ENCODE assay signal across 9 cellular contexts in the genomic region with DNA sequence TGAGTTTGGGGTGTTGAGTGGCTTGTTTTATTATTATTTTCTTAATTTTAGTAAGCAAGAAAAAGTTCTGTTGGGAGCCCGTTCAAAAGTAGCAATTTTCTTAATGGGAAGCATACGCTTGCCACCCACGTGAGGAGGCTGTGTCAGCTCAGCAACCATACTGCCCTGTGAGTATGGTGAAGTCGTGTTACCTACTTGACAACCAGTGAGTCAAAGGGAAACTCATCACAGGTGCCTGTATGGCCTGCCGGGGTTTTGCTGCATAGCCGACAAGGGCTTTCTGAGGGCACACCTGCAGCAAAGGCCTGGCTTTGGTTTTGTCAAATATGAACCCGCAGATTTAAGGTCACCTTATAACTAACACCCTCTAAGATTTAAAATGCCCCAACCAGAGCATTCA. TPM values are rescaled to one million over a fixed set of nuclear protein-coding genes. Genes with fewer than 3 reads are reported as not detected.
A peak's percentile ranks its signal among the peaks of the same experiment; 100 is the strongest.
DNase-seq lines count a peak whose midpoint lies in the region; ATAC-seq and TF ChIP-seq lines count a peak whose summit lies in the region.
"Had no signal": no experiment of that assay in that cellular context is flagged by ENCODE, and none has a peak within 500 bp of the region (broad histone marks: within the 10 kb centered on the region; RNA-seq: fewer than 3 reads in every experiment).

No MANE protein-coding gene starts in this region.

- H2BK120ac ChIP-seq in mesendoderm (ENCODE audit: low read depth, low read length), result no peak overlapping the region

- H3K18ac ChIP-seq in mesendoderm (ENCODE audit: low read length), result no peak overlapping the region

- peaks cover 33% of the 10 kb centered on the region for H3K4me1 Mint-ChIP-seq in activated CD8-positive, alpha-beta memory T cell treated with anti-CD3 and anti-CD28 coated beads, Interleukin-2, amount 10 ng/mL, durations not matched to agents 7 days and 5 days
- peaks cover 16% of the 10 kb centered on the region for H3K4me1 Mint-ChIP-seq in neural progenitor cell

- H3K79me2 ChIP-seq in neural progenitor cell (ENCODE audit: low read depth), result no peaks in the 10 kb centered on the region
- H3K79me2 ChIP-seq in mesendoderm (ENCODE audit: control insufficient read depth, insufficient read depth, low read length), result no peaks in the 10 kb centered on the region

- no peak overlapping the region for H3K23ac ChIP-seq in mesendoderm (ENCODE audit: low read length)

- no peak overlapping the region for H2BK15ac ChIP-seq in mesendoderm (replicated peaks; ENCODE audit: low read depth)

- DNase-seq in activated CD8-positive, alpha-beta memory T cell treated with anti-CD3 and anti-CD28 coated beads, Interleukin-2, amount 10 ng/mL, durations not matched to agents 7 days and 5 days, result peak; percentile 68
- peak; percentile 11 to 43 (median 18) for DNase-seq in stimulated activated CD4-positive, alpha-beta T cell treated with anti-CD3 and anti-CD28 coated beads, TNF-alpha, amount 100 ng/mL, for 24 hours (ENCODE audit: low read depth in 3 of 3)
- DNase-seq in neural progenitor cell (ENCODE audit: low spot score), result no peak
- DNase-seq in mesendoderm, result no peak
- DNase-seq in kidney tubule cell (ENCODE audit: low spot score), result no peak
- no peak for DNase-seq in NCI-H1694 (lab: John Stamatoyannopoulos, UW)

- peak overlapping the region; percentile 83 for H3K27ac Mint-ChIP-seq in activated CD8-positive, alpha-beta memory T cell treated with anti-CD3 and anti-CD28 coated beads, Interleukin-2, amount 10 ng/mL, durations not matched to agents 7 days and 5 days
- no peak overlapping the region for H3K27ac Mint-ChIP-seq in neural progenitor cell

- H4K20me1 ChIP-seq in neural progenitor cell (ENCODE audit: low read depth), result no peaks in the 10 kb centered on the region

- no peak overlapping the region for H4K5ac ChIP-seq in mesendoderm (ENCODE audit: low read length)

- H3K56ac ChIP-seq in mesendoderm (ENCODE audit: low read length), result no peak overlapping the region

- H3F3A ChIP-seq in neural progenitor cell (ENCODE audit: low read depth), result peaks cover 23% of the 10 kb centered on the region

- H2BK5ac ChIP-seq in mesendoderm (ENCODE audit: low read length), result no peak overlapping the region

- H3K36me3 Mint-ChIP-seq in activated CD8-positive, alpha-beta memory T cell treated with anti-CD3 and anti-CD28 coated beads, Interleukin-2, amount 10 ng/mL, durations not matched to agents 7 days and 5 days, result no peaks in the 10 kb centered on the region
- no peaks in the 10 kb centered on the region for H3K36me3 Mint-ChIP-seq in neural progenitor cell

- no peak overlapping the region for H4K8ac ChIP-seq in mesendoderm (ENCODE audit: low read depth, low read length)

- no peaks in the 10 kb centered on the region for H3K9me3 ChIP-seq in neural progenitor cell (ENCODE audit: low read depth)
- H3K9me3 ChIP-seq: SJSA1 had no signal

- H3K9ac ChIP-seq in neural progenitor cell (no peak overlapping the region), mesendoderm (ENCODE audit: low read length) (no peak overlapping the region)

- no CpG with 5 or more reads among the region's 7 CpGs for WGBS in mesendoderm (ENCODE audit: extremely low coverage, insufficient coverage, low lambda C conversion rate)

- H3K4me3 ChIP-seq in neural progenitor cell, result no peak overlapping the region
- H3K4me3 ChIP-seq in mesendoderm (ENCODE audit: low read length), result no peak overlapping the region
- H3K4me3 ChIP-seq: SJSA1 had no signal

- H3K27ac ChIP-seq in neural progenitor cell (no peak overlapping the region), mesendoderm (ENCODE audit: low read depth, low read length) (no peak overlapping the region)
- H3K27ac ChIP-seq: SJSA1 had no signal

- ATAC-seq in GM19324 (IDR thresholded peaks at IDR 0.05; ENCODE audit: low FRiP score, unreplicated experiment) (peak; percentile 65), HG03139 (IDR thresholded peaks at IDR 0.05; ENCODE audit: unreplicated experiment) (peak; percentile 68)
- peak; percentile 74 for ATAC-seq in activated CD8-positive, alpha-beta memory T cell treated with anti-CD3 and anti-CD28 coated beads, Interleukin-2, amount 10 ng/mL, durations not matched to agents 7 days and 5 days

- H3K36me3 ChIP-seq in neural progenitor cell, result no peaks in the 10 kb centered on the region
- no peaks in the 10 kb centered on the region for H3K36me3 ChIP-seq in mesendoderm (ENCODE audit: control insufficient read depth, insufficient read depth, low read length)
- H3K36me3 ChIP-seq: SJSA1 had no signal

- no peaks in the 10 kb centered on the region for H3K4me1 ChIP-seq in neural progenitor cell
- H3K4me1 ChIP-seq in mesendoderm (ENCODE audit: control insufficient read depth, low read depth, low read length), result no peaks in the 10 kb centered on the region
- H3K4me1 ChIP-seq: SJSA1 had no signal

- H3K4me3 Mint-ChIP-seq in activated CD8-positive, alpha-beta memory T cell treated with anti-CD3 and anti-CD28 coated beads, Interleukin-2, amount 10 ng/mL, durations not matched to agents 7 days and 5 days, result no peak overlapping the region
- H3K4me3 Mint-ChIP-seq in neural progenitor cell, result no peak overlapping the region

- H3K79me1 ChIP-seq in mesendoderm (ENCODE audit: low read length), result no peaks in the 10 kb centered on the region

- no peak overlapping the region for H2AFZ ChIP-seq in neural progenitor cell (replicated peaks)

- H3K9me3 Mint-ChIP-seq in activated CD8-positive, alpha-beta memory T cell treated with anti-CD3 and anti-CD28 coated beads, Interleukin-2, amount 10 ng/mL, durations not matched to agents 7 days and 5 days (ENCODE audit: low read depth), result no peaks in the 10 kb centered on the region
- H3K9me3 Mint-ChIP-seq in neural progenitor cell, result no peaks in the 10 kb centered on the region

- TF ChIP-seq CTCF in neural progenitor cell (IDR thresholded peaks at IDR 0.05), result no peak

- CTCF ChIA-PET in activated CD8-positive, alpha-beta memory T cell treated with anti-CD3 and anti-CD28 coated beads, Interleukin-2, amount 10 ng/mL, durations not matched to agents 7 days and 5 days (lab: Charles Lee), result interaction anchor here (0.7 to 2.2 kb wide), 6 partner anchors 12 to 311 kb away, joined by 3 to 15 read pairs (median 5); no protein-coding TSS in a partner anchor

- H3K4me2 ChIP-seq in neural progenitor cell (no peak overlapping the region), mesendoderm (ENCODE audit: low read length) (no peak overlapping the region)

- H3K4ac ChIP-seq in mesendoderm (ENCODE audit: low read depth, low read length), result no peak overlapping the region

- peaks cover 29% of the 10 kb centered on the region for H3K27me3 ChIP-seq in neural progenitor cell
- no peaks in the 10 kb centered on the region for H3K27me3 ChIP-seq in mesendoderm (ENCODE audit: insufficient read depth, low read length, poor library complexity)
- H3K27me3 ChIP-seq: SJSA1 had no signal

- no peak overlapping the region for H2AK5ac ChIP-seq in mesendoderm (ENCODE audit: low read length)

- H3K27me3 Mint-ChIP-seq in activated CD8-positive, alpha-beta memory T cell treated with anti-CD3 and anti-CD28 coated beads, Interleukin-2, amount 10 ng/mL, durations not matched to agents 7 days and 5 days, result no peaks in the 10 kb centered on the region
- H3K27me3 Mint-ChIP-seq in neural progenitor cell (ENCODE audit: insufficient read depth, low read depth), result peaks cover 4% of the 10 kb centered on the region

RNA-seq across cellular contexts. Expression of gene PITPNM2, which starts 31.1 kb away (rescaled TPM):
- 10 to 100 TPM in 1 of 2 experiments, 1 to 10 TPM in 1; 8.6 to 11.6 TPM for total RNA-seq in activated CD8-positive, alpha-beta memory T cell treated with anti-CD3 and anti-CD28 coated beads, Interleukin-2, amount 10 ng/mL, durations not matched to agents 7 days and 5 days
- 0.56 and 1.2 TPM in 2 replicates for total RNA-seq in neural progenitor cell (ENCODE audit: low replicate concordance)
- polyA plus RNA-seq in mesendoderm (2013, experiment 1 of 2), result 7.1 TPM
- 7.1 TPM for polyA plus RNA-seq in mesendoderm (2013, experiment 2 of 2)

Comparison
In these comparisons a context has a peak if more than half of its experiments do, and no peak if none do; other contexts are left out.
1. DNase-seq: peak in activated CD8-positive, alpha-beta memory T cell treated with anti-CD3 and anti-CD28 coated beads, Interleukin-2, amount 10 ng/mL, durations not matched to agents 7 days and 5 days (single experiment) and stimulated activated CD4-positive, alpha-beta T cell treated with anti-CD3 and anti-CD28 coated beads, TNF-alpha, amount 100 ng/mL, for 24 hours (3 of 3); none in neural progenitor cell (single experiment), mesendoderm (single experiment), kidney tubule cell (single experiment) and NCI-H1694 (single experiment).
2. Peak in every context shown above with its lines, with median percentiles within 50 percentile points of each other: ATAC-seq.